ENCODE assay signal across 11 cellular contexts in the genomic region with DNA sequence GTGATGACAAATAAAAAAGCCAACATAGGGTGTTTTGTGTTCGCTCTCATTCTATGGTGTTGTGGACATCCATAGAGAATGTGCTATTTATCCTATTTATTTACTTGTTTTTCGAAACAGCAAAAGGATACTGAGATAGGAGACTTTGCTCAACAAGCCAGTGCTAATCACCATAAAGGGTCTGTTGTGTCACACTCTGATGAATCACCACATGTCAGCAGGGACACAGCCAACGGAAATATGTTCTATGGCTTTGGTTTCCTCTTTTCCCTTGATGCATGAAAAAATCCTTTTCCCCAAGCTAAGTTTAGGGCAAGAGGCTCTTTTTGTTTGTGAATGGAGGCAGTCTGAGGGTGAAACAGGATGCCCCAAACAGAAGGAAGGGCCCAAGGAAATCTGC.
A peak's percentile ranks its signal among the peaks of the same experiment; 100 is the strongest.
DNase-seq lines count a peak whose midpoint lies in the region; FAIRE-seq and TF ChIP-seq lines count a peak whose summit lies in the region.
"Had no signal": no experiment of that assay in that cellular context is flagged by ENCODE, and none has a peak within 500 bp of the region (broad histone marks: within the 10 kb centered on the region; RNA-seq: fewer than 3 reads in every experiment).

No MANE protein-coding gene starts in this region.

- in situ Hi-C loops in SK-MEL-5 (cut with HindIII; ENCODE audit: low pct_unique_long_range_greater_than_20kb, low sequenced_read_pairs), result no loop called here

- DNase-seq in D721Med (ENCODE audit: insufficient read length, low spot score), result no peak
- DNase-seq in SK-MEL-5 (ENCODE audit: low read depth, low spot score), result peak; percentile 36
- peak; percentile 64 for DNase-seq in fibroblast of pulmonary artery (ENCODE audit: low read depth)
- peak; percentile 8 for DNase-seq in retinal pigment epithelial cell (ENCODE audit: low read depth)
- DNase-seq in stimulated activated CD4-positive, alpha-beta T cell treated with anti-CD3 and anti-CD28 coated beads, Interleukin-4, amount 100 ng/mL, for 4 hours, result no peak
- DNase-seq in COLO668 (lab: John Stamatoyannopoulos, UW; ENCODE audit: unreplicated experiment), result no peak
- no peak for DNase-seq in stimulated activated CD4-positive, alpha-beta T cell treated with anti-CD3 and anti-CD28 coated beads, Interleukin-15, amount 100 ng/mL, for 24 hours
- no peak for DNase-seq in DMS79 (lab: John Stamatoyannopoulos, UW)
- DNase-seq: CD4-positive, alpha-beta memory T cell; H9; NCI-H2171 treated with DMSO at 0.1 percent for 48 hours had no signal

- TF ChIP-seq CTCF in D721Med (IDR thresholded peaks at IDR 0.05; ENCODE audit: insufficient read depth, missing control alignments) (no peak), fibroblast of pulmonary artery (IDR thresholded peaks at IDR 0.05; ENCODE audit: low read length, missing control alignments) (no peak), retinal pigment epithelial cell (conservative IDR thresholded peaks at IDR 0.05; ENCODE audit: low read depth, low read length) (no peak)

- H3K4me3 ChIP-seq in fibroblast of pulmonary artery (replicated peaks; ENCODE audit: low read depth, low read length), result no peak overlapping the region
- H3K4me3 ChIP-seq in retinal pigment epithelial cell (ENCODE audit: low read length), result no peak overlapping the region

- FAIRE-seq in D721Med (lab: Jason Lieb, UNC), result peak; percentile 84

Comparison
In these comparisons a context has a peak if more than half of its experiments do, and no peak if none do; other contexts are left out.
1. DNase-seq: peak in SK-MEL-5 (single experiment), fibroblast of pulmonary artery (single experiment) and retinal pigment epithelial cell (single experiment); none in D721Med (single experiment), stimulated activated CD4-positive, alpha-beta T cell treated with anti-CD3 and anti-CD28 coated beads, Interleukin-4, amount 100 ng/mL, for 4 hours (0 of 2), COLO668 (single experiment), stimulated activated CD4-positive, alpha-beta T cell treated with anti-CD3 and anti-CD28 coated beads, Interleukin-15, amount 100 ng/mL, for 24 hours (single experiment) and DMS79 (single experiment).